Comparison of ENCODE assay signal across 8 cellular contexts in the genomic region with DNA sequence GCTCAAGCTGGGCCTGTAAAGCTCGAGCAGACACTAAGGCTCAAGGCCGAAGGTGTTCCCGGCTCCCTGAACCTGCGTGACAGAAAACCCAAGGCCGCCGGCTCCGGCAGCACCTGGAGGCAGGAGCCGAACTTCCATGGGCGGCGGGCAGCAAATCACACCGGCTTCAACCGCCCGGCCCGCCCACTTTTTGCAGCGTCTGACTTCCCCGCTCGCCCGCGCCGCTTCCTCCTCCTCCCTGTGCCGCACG. TPM values are rescaled to one million over a fixed set of nuclear protein-coding genes. Genes with fewer than 3 reads are reported as not detected.
DNase-seq lines count a peak whose midpoint lies in the region; ATAC-seq, FAIRE-seq and TF ChIP-seq lines count a peak whose summit lies in the region.

No MANE protein-coding gene starts in this region.

- peaks cover 15% of the 10 kb centered on the region for H3K36me3 Mint-ChIP-seq in activated naive CD4-positive, alpha-beta T cell treated with anti-CD3 and anti-CD28 coated beads for 36 hours (ENCODE audit: low read depth)

- DNase-seq in DMS153 treated with DMSO at 0.1 percent for 48 hours (lab: John Stamatoyannopoulos, UW; ENCODE audit: unreplicated experiment) (peak; percentile 23), H54 (ENCODE audit: insufficient read length, low spot score) (peak; percentile 61), MG63 (peak; percentile 84), SHP77 treated with DMSO at 0.1 percent for 48 hours (lab: John Stamatoyannopoulos, UW) (peak; percentile 20), glomerular visceral epithelial cell (ENCODE audit: extremely low spot score) (peak; percentile 88), omental fat pad (ENCODE audit: low spot score) (peak; percentile 70), testis (peak; percentile 84)
- peak; percentile 92 for DNase-seq in activated naive CD4-positive, alpha-beta T cell treated with anti-CD3 and anti-CD28 coated beads for 36 hours

- intact Hi-C loops in activated naive CD4-positive, alpha-beta T cell treated with anti-CD3 and anti-CD28 coated beads for 36 hours (cut with micrococcal nuclease), result loop anchor here (1.0 to 10.0 kb wide), 9 partner anchors 14 to 1095 kb away; a partner anchor contains a TSS
- intact Hi-C loops in testis (cut with DNase I; ENCODE audit: low total_unique reads), result no loop called here

- H3K4me3 Mint-ChIP-seq in activated naive CD4-positive, alpha-beta T cell treated with anti-CD3 and anti-CD28 coated beads for 36 hours, result peak overlapping the region; percentile 82

- H3K9me3 Mint-ChIP-seq in activated naive CD4-positive, alpha-beta T cell treated with anti-CD3 and anti-CD28 coated beads for 36 hours, result no peaks in the 10 kb centered on the region

- H3K4me3 ChIP-seq in MG63 (peak overlapping the region; percentile 67), testis (peak overlapping the region; percentile 81 to 89)

- CTCF ChIA-PET in activated naive CD4-positive, alpha-beta T cell treated with anti-CD3 and anti-CD28 coated beads for 36 hours (lab: Charles Lee), result no interaction called here

- peak overlapping the region; percentile 91 for H3K27ac Mint-ChIP-seq in activated naive CD4-positive, alpha-beta T cell treated with anti-CD3 and anti-CD28 coated beads for 36 hours

- no peaks in the 10 kb centered on the region for H3K9me3 ChIP-seq in MG63
- no peaks in the 10 kb centered on the region for H3K9me3 ChIP-seq in testis

- H3K36me3 ChIP-seq in MG63 (no peaks in the 10 kb centered on the region; the same call in 1 of the 2 replicates), testis (ENCODE audit: low read depth, missing control alignments) (no peaks in the 10 kb centered on the region)

- H3K27me3 ChIP-seq in MG63 (no peaks in the 10 kb centered on the region), testis (no peaks in the 10 kb centered on the region)

- FAIRE-seq in H54 (lab: Jason Lieb, UNC), result no peak

- ATAC-seq in omental fat pad (ENCODE audit: low FRiP score), result peak; percentile 61

- H3K27ac ChIP-seq in testis, result peak overlapping the region; percentile 97 to 99

- no peaks in the 10 kb centered on the region for H3K4me1 ChIP-seq in testis

- H3K4me1 Mint-ChIP-seq in activated naive CD4-positive, alpha-beta T cell treated with anti-CD3 and anti-CD28 coated beads for 36 hours (ENCODE audit: low read depth), result peaks cover 34% of the 10 kb centered on the region

- 0% methylated on average over 21 of the region's 22 CpGs; no CpG with 5 or more reads in 1 of the 2 donors for WGBS in testis, 2 donors

- H3K27me3 Mint-ChIP-seq in activated naive CD4-positive, alpha-beta T cell treated with anti-CD3 and anti-CD28 coated beads for 36 hours (ENCODE audit: low read depth), result no peaks in the 10 kb centered on the region

- TF ChIP-seq POLR2A in H54 (IDR thresholded peaks at IDR 0.05; ENCODE audit: low read depth, low read length) (no peak), testis (IDR thresholded peaks at IDR 0.05) (no peak)

- TF ChIP-seq CTCF in omental fat pad (IDR thresholded peaks at IDR 0.05) (no peak), testis (IDR thresholded peaks at IDR 0.05) (no peak)

RNA-seq across cellular contexts. Expression of a gene that starts 0.9 kb away (rescaled TPM):
- 34.1 and 39.9 TPM in 2 replicates for total RNA-seq in MG63 (2014; rRNA removed; shearing (Covaris generic); ENCODE audit: low replicate concordance)
- total RNA-seq in activated naive CD4-positive, alpha-beta T cell treated with anti-CD3 and anti-CD28 coated beads for 36 hours, result 100 to 1,000 TPM; 246 to 250 TPM
- total RNA-seq in omental fat pad (10 to 100 TPM; 19.1 to 33.1 (median 28.8) TPM), testis (100 to 1,000 TPM; 124 to 144 TPM)
- polyA plus RNA-seq in testis (ENCODE audit: insufficient read depth, low read depth, low replicate concordance), result 108 TPM

RNA-seq across cellular contexts. Expression of a gene that starts 14.3 kb away (rescaled TPM):
- total RNA-seq in MG63 (2014; rRNA removed; shearing (Covaris generic); ENCODE audit: low replicate concordance), result 31.7 and 49.4 TPM in 2 replicates
- 10 to 100 TPM; 36.3 to 40.5 TPM for total RNA-seq in activated naive CD4-positive, alpha-beta T cell treated with anti-CD3 and anti-CD28 coated beads for 36 hours
- total RNA-seq in omental fat pad (100 to 1,000 TPM in 1 of 4 donors, 10 to 100 TPM in 3; 42.2 to 104 (median 52.8) TPM), testis (100 to 1,000 TPM in 1 of 2 donors, 10 to 100 TPM in 1; 90.7 to 124 TPM)
- 38.1 TPM for polyA plus RNA-seq in testis (ENCODE audit: insufficient read depth, low read depth, low replicate concordance)

Comparison
In these comparisons a context has a peak if more than half of its experiments do, and no peak if none do; other contexts are left out.
1. Peak in every context shown above with its lines: DNase-seq, ATAC-seq, H3K4me3 ChIP-seq and H3K27ac ChIP-seq.
2. DNase-seq: peak in every context shown above with its lines; median percentile 92 in activated naive CD4-positive, alpha-beta T cell treated with anti-CD3 and anti-CD28 coated beads for 36 hours; 88 in glomerular visceral epithelial cell; 84 in MG63; 84 in testis; 70 in omental fat pad; 61 in H54; 23 in DMS153 treated with DMSO at 0.1 percent for 48 hours; 20 in SHP77 treated with DMSO at 0.1 percent for 48 hours.